In the genomic region with DNA sequence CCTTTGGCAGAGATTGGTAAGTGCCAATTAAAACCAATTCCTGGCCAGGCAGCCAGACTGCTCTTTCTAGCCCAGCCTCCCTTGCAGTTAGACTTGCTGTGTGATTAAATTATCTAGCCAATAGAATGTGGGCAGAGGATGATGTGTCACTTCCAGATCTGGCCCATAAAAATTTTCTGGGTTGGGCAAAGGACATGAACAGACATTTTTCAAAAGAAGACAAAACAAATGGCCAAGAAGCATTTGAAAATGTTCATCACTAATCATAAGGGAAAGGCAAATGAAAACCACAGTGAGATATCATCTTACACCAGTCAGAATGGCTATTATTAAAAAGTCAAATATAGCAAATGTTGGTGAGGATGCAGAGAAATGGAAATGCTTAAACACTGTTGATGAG, we compare ENCODE assay signal across 18 cellular contexts.
A peak's percentile ranks its signal among the peaks of the same experiment; 100 is the strongest.
DNase-seq lines count a peak whose midpoint lies in the region; ATAC-seq and TF ChIP-seq lines count a peak whose summit lies in the region.
"Had no signal": no experiment of that assay in that cellular context is flagged by ENCODE, and none has a peak within 500 bp of the region (broad histone marks: within the 10 kb centered on the region; RNA-seq: fewer than 3 reads in every experiment).

No MANE protein-coding gene starts in this region.

- no peaks in the 10 kb centered on the region for H4K20me1 ChIP-seq in BLaER1
- no peaks in the 10 kb centered on the region for H4K20me1 ChIP-seq in Karpas-422 (ENCODE audit: insufficient read depth, low read depth, low read length)

- H3K36me3 ChIP-seq in BLaER1 (no peaks in the 10 kb centered on the region), Karpas-422 (ENCODE audit: insufficient read depth, low read length) (no peaks in the 10 kb centered on the region), RWPE2 (ENCODE audit: low read depth) (no peaks in the 10 kb centered on the region), right atrium auricular region (no peaks in the 10 kb centered on the region)

- no peak overlapping the region; the same call in 1 of the 2 replicates for H3K4me3 ChIP-seq in BLaER1
- 0 out of 2 replicates have a peak overlapping the region, but pooled peaks have one; percentile 56 for H3K4me3 ChIP-seq in Karpas-422 (ENCODE audit: low read length)
- no peak overlapping the region for H3K4me3 ChIP-seq in RWPE2 (ENCODE audit: severe bottlenecking)
- H3K4me3 ChIP-seq in right atrium auricular region = no peak overlapping the region
- H3K4me3 ChIP-seq: K562 had no signal

- no peak for ATAC-seq in RWPE2 (ENCODE audit: low read depth)
- ATAC-seq in HG02759 (IDR thresholded peaks at IDR 0.05; ENCODE audit: unreplicated experiment) = no peak
- ATAC-seq: CD8-positive, alpha-beta T cell; K562 had no signal

- H3K79me2 ChIP-seq in Karpas-422 (ENCODE audit: low read length) = no peaks in the 10 kb centered on the region

- H3K4me1 ChIP-seq in BLaER1 (peaks cover 41% of the 10 kb centered on the region), Karpas-422 (ENCODE audit: low read length) (peaks cover 50% of the 10 kb centered on the region), RWPE2 (ENCODE audit: insufficient read depth, poor library complexity, severe bottlenecking) (peaks cover 14% of the 10 kb centered on the region), right atrium auricular region (peaks cover 0 to 16% of the 10 kb centered on the region in 2 donors)

- H3K4me2 ChIP-seq in BLaER1 (peak overlapping the region; percentile 84), Karpas-422 (ENCODE audit: low read depth, low read length, poor library complexity, severe bottlenecking) (peak overlapping the region; percentile 70)

- H3K9me3 ChIP-seq in BLaER1 = peaks cover 12% of the 10 kb centered on the region
- H3K9me3 ChIP-seq in Karpas-422 (ENCODE audit: low read length) = 0 out of 2 replicates have a peak, but pooled peaks cover 4% of the 10 kb centered on the region
- no peaks in the 10 kb centered on the region for H3K9me3 ChIP-seq in RWPE2 (ENCODE audit: severe bottlenecking)
- H3K9me3 ChIP-seq in right atrium auricular region = no peaks in the 10 kb centered on the region

- no peak overlapping the region for H2AFZ ChIP-seq in Karpas-422 (ENCODE audit: low read length)

- H3K9ac ChIP-seq in BLaER1 (no peak overlapping the region; the same call in 1 of the 2 replicates), Karpas-422 (ENCODE audit: low read length) (peak overlapping the region; percentile 70; the same call in 1 of the 2 replicates)

- peak overlapping the region; percentile 80 for H3K27ac ChIP-seq in BLaER1
- peak overlapping the region; percentile 93 for H3K27ac ChIP-seq in Karpas-422 (ENCODE audit: low read length)
- H3K27ac ChIP-seq in RWPE2 (ENCODE audit: poor library complexity, severe bottlenecking) = peak overlapping the region; percentile 83
- H3K27ac ChIP-seq in right atrium auricular region = no peak overlapping the region

- H3K9me2 ChIP-seq in Karpas-422 (replicated peaks; ENCODE audit: insufficient read depth, low read length) = no peaks in the 10 kb centered on the region

- TF ChIP-seq CTCF in RWPE2 (IDR thresholded peaks at IDR 0.05; ENCODE audit: poor library complexity, severe bottlenecking) (no peak), right atrium auricular region (IDR thresholded peaks at IDR 0.05) (no peak)

- no peak for DNase-seq in Karpas-422
- DNase-seq in RWPE2 (ENCODE audit: low spot score) = no peak
- DNase-seq in fibroblast of peridontal ligament (ENCODE audit: extremely low read depth) = peak; percentile 16
- DNase-seq in GDM1 (lab: John Stamatoyannopoulos, UW) = no peak
- DNase-seq in right atrium auricular region (ENCODE audit: low spot score) = no peak
- DNase-seq: Calu3; CD8-positive, alpha-beta T cell; DMS53; NCI-H1436; NCI-H1930; NCI-H2171; NCI-H69; NK-92 treated with Interleukin-12 subunit alpha and Interleukin-12 subunit beta, amount 100 ng/mL, for 24 hours; OCI-M1; SHP77 treated with DMSO at 0.1 percent for 48 hours had no signal

- H3K27me3 ChIP-seq in BLaER1 (no peaks in the 10 kb centered on the region), Karpas-422 (ENCODE audit: low read length) (no peaks in the 10 kb centered on the region), RWPE2 (ENCODE audit: insufficient read depth, poor library complexity, severe bottlenecking) (no peaks in the 10 kb centered on the region), right atrium auricular region (no peaks in the 10 kb centered on the region)

Comparison
In these comparisons a context has a peak if more than half of its experiments do, and no peak if none do; other contexts are left out.
1. H3K27ac ChIP-seq: peak in BLaER1 (single experiment), Karpas-422 (single experiment) and RWPE2 (single experiment); none in right atrium auricular region (0 of 2).